In the genomic region with DNA sequence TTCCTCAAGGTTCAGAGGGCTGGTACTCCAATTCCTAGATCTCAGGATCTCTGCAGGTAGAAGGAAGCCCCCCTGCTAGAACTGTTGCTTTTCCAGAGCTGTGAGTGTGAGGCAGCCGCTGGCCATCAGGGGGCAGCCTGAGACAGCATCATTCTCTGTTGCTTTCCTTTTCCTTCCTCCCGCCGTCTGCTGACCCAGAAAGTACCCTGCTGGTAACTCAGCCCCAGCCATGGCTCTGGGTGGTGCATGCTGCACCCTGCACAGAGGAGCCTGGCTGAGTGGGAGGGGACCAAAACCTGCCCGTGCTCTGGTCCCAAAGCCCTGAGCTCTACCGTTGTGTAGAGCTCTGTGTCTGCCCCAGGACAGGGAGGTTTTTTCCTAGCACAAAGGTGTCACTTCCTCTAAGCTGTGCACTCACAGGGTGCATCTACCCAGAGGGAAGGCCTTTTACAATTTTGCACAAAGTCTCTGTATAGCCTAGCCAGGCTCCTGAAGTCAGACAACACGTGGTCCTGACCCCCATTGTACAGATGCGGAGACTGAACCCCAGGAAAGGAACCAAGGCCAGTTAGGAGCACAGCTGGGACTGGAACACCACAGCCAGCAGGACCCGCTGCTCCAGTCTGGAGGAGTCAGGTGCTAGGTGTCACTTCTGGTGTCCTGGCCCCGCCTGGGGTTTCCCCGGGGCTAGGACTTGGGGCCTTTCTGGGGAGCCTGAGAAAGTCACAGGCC, we compare ENCODE assay signal across 8 cellular contexts. TPM values are rescaled to one million over a fixed set of nuclear protein-coding genes. Genes with fewer than 3 reads are reported as not detected.
DNase-seq lines count a peak whose midpoint lies in the region; ATAC-seq and TF ChIP-seq lines count a peak whose summit lies in the region.

No MANE protein-coding gene starts in this region.

- H3K36me3 Mint-ChIP-seq in naive thymus-derived CD8-positive, alpha-beta T cell: no peaks in the 10 kb centered on the region

- peaks cover 5 to 11% (median 8%) of the 10 kb centered on the region in 4 donors for H3K4me1 Mint-ChIP-seq in naive thymus-derived CD8-positive, alpha-beta T cell

- H3K27ac Mint-ChIP-seq in naive thymus-derived CD8-positive, alpha-beta T cell: peak overlapping the region in 4 of 10 donors; percentile 62 to 82 (median 72)

- peak; percentile 87 to 90 for ATAC-seq in naive thymus-derived CD8-positive, alpha-beta T cell
- no peak for ATAC-seq in HG03378 (IDR thresholded peaks at IDR 0.05; ENCODE audit: unreplicated experiment)

- POLR2A ChIA-PET in naive thymus-derived CD8-positive, alpha-beta T cell (lab: Charles Lee): interaction anchor here (0.6 to 1.8 kb wide), 6 partner anchors 15 to 287 kb away, joined by 3 to 8 read pairs (median 6); partner anchors contain the start of gene CPLANE2

- TF ChIP-seq CTCF in GM12864 (IDR thresholded peaks at IDR 0.05; ENCODE audit: low read depth, low read length, missing control alignments) (peak; percentile 97), epithelial cell of proximal tubule (conservative IDR thresholded peaks at IDR 0.05; ENCODE audit: low read depth, low read length) (peak; percentile 91)

- no peak overlapping the region for H3K4me3 ChIP-seq in GM12864 (ENCODE audit: low read depth, low read length)
- no peak overlapping the region for H3K4me3 ChIP-seq in epithelial cell of proximal tubule (ENCODE audit: low read depth, low read length)

- H3K9me3 Mint-ChIP-seq in naive thymus-derived CD8-positive, alpha-beta T cell: no peaks in the 10 kb centered on the region

- peaks cover 5 to 15% (median 6%) of the 10 kb centered on the region in 5 donors for H3K27me3 Mint-ChIP-seq in naive thymus-derived CD8-positive, alpha-beta T cell

- peak; percentile 30 for DNase-seq in GM12864 (ENCODE audit: low read depth)
- DNase-seq in KG1 (lab: John Stamatoyannopoulos, UW): peak; percentile 34
- peak; percentile 83 for DNase-seq in OCI-M1 (lab: John Stamatoyannopoulos, UW)
- peak; percentile 66 for DNase-seq in activated T-cell treated with anti-CD3 and anti-CD28 coated beads for 4 hours
- no peak for DNase-seq in epithelial cell of proximal tubule (ENCODE audit: low read depth)
- DNase-seq in naive thymus-derived CD8-positive, alpha-beta T cell: peak; percentile 39 to 83 (median 70)
- DNase-seq in stimulated activated CD8-positive, alpha-beta memory T cell treated with anti-CD3 and anti-CD28 coated beads, Interleukin-7, amount 100 ng/mL, for 4 hours (ENCODE audit: low read depth in 2 of 2): peak; percentile 54 to 55

- peak overlapping the region in 9 of 10 donors; percentile 65 to 86 (median 74) for H3K4me3 Mint-ChIP-seq in naive thymus-derived CD8-positive, alpha-beta T cell

RNA-seq across cellular contexts. Expression of gene FAM131C, which starts 5.6 kb away (rescaled TPM):
- total RNA-seq in epithelial cell of proximal tubule: 0.46 TPM in 1 of 2 replicates, not detected in the other
- not detected for total RNA-seq in naive thymus-derived CD8-positive, alpha-beta T cell
- not detected for polyA plus RNA-seq in naive thymus-derived CD8-positive, alpha-beta T cell

RNA-seq across cellular contexts. Expression of gene CLCNKB, which starts 35.5 kb away (rescaled TPM):
- 0.98 TPM in 1 of 2 replicates, not detected in the other for total RNA-seq in epithelial cell of proximal tubule
- not detected for total RNA-seq in naive thymus-derived CD8-positive, alpha-beta T cell
- polyA plus RNA-seq in naive thymus-derived CD8-positive, alpha-beta T cell: not detected

RNA-seq across cellular contexts. Expression of gene CLCNKA, which starts 57.3 kb away (rescaled TPM):
- 0.14 TPM in 1 of 2 replicates, not detected in the other for total RNA-seq in epithelial cell of proximal tubule
- total RNA-seq in naive thymus-derived CD8-positive, alpha-beta T cell: not detected
- polyA plus RNA-seq in naive thymus-derived CD8-positive, alpha-beta T cell: not detected
